In the genomic region with DNA sequence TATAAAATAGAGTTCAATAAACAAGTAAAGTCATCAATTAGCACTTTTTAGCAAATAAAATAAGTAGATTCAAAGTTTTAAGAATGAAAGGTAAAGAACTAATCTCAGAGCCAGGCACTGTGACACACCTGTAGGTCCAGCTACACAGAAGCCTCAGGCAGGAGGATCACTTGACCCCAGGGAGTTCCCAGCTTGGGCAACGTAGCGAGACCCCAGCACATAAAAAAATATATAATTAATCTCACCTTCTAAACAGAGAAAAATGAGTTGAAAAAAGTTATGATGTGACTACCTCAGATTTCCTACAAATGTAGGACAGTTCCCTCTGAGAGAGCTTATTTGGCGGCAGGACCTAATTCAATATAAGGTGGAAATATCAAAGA, we compare ENCODE assay signal across 9 cellular contexts. TPM values are rescaled to one million over a fixed set of nuclear protein-coding genes. Genes with fewer than 3 reads are reported as not detected.
DNase-seq lines count a peak whose midpoint lies in the region; ATAC-seq and TF ChIP-seq lines count a peak whose summit lies in the region.
"Had no signal": no experiment of that assay in that cellular context is flagged by ENCODE, and none has a peak within 500 bp of the region (broad histone marks: within the 10 kb centered on the region; RNA-seq: fewer than 3 reads in every experiment).

No MANE protein-coding gene starts in this region.

- H3K36me3 ChIP-seq in GM06990 (ENCODE audit: control insufficient read depth, insufficient read depth, low read length) (peaks cover 5% of the 10 kb centered on the region), KMS-11 (ENCODE audit: insufficient read depth) (peaks cover 3% of the 10 kb centered on the region; the same call in 1 of the 2 replicates), sigmoid colon (peaks cover 0 to 34% (median 13%) of the 10 kb centered on the region in 4 donors)

- TF ChIP-seq CTCF in GM06990 (IDR thresholded peaks at IDR 0.05; ENCODE audit: insufficient read depth, low read length, poor library complexity, severe bottlenecking) (no peak), KMS-11 (conservative IDR thresholded peaks at IDR 0.05; ENCODE audit: low read depth, low read length) (no peak), sigmoid colon (IDR thresholded peaks at IDR 0.05) (no peak), CD14-positive monocyte (IDR thresholded peaks at IDR 0.05) (no peak), endothelial cell (IDR thresholded peaks at IDR 0.05; ENCODE audit: unreplicated experiment) (no peak)

- no peak for ATAC-seq in activated naive CD8-positive, alpha-beta T cell treated with anti-CD3 and anti-CD28 coated beads, Interleukin-2, amount 50 U/mL, for 24 hours

- H3K4me1 ChIP-seq in KMS-11 (ENCODE audit: low read depth, poor library complexity, severe bottlenecking) (peaks cover 81% of the 10 kb centered on the region), sigmoid colon (peaks cover 0 to 38% (median 17%) of the 10 kb centered on the region in 4 donors)

- peak overlapping the region; percentile 99 for H3K27ac Mint-ChIP-seq in activated naive CD8-positive, alpha-beta T cell treated with anti-CD3 and anti-CD28 coated beads, Interleukin-2, amount 50 U/mL, for 24 hours
- H3K27ac Mint-ChIP-seq in CD14-positive monocyte (peak overlapping the region in 1 of 7 donors; percentile 34), endothelial cell (ENCODE audit: unreplicated experiment) (no peak overlapping the region)

- DNase-seq in GM06990 (ENCODE audit: extremely low read depth, insufficient read length) (no peak), sigmoid colon (no peak), globus pallidus (ENCODE audit: low spot score) (no peak), CD14-positive monocyte (ENCODE audit: low spot score) (no peak), endothelial cell (ENCODE audit: low spot score) (no peak)
- no peak for DNase-seq in activated naive CD8-positive, alpha-beta T cell treated with anti-CD3 and anti-CD28 coated beads, Interleukin-2, amount 50 U/mL, for 24 hours
- no peak for DNase-seq in activated CD4-positive, CD25-positive, alpha-beta regulatory T cell treated with anti-CD3 and anti-CD28 coated beads, Interleukin-2, amount 50 U/mL, for 72 hours

- H3K27ac ChIP-seq in KMS-11 (peak overlapping the region; percentile 97), sigmoid colon (peak overlapping the region in 3 of 4 donors; percentile 12 to 69 (median 19))

- H2AFZ ChIP-seq in KMS-11 (ENCODE audit: low read depth): no peak overlapping the region

- no peaks in the 10 kb centered on the region for H3K9me3 Mint-ChIP-seq in activated naive CD8-positive, alpha-beta T cell treated with anti-CD3 and anti-CD28 coated beads, Interleukin-2, amount 50 U/mL, for 24 hours
- H3K9me3 Mint-ChIP-seq in CD14-positive monocyte: no peaks in the 10 kb centered on the region
- H3K9me3 Mint-ChIP-seq in endothelial cell (ENCODE audit: unreplicated experiment): no peaks in the 10 kb centered on the region

- no peak for TF ChIP-seq POLR2A in sigmoid colon (IDR thresholded peaks at IDR 0.05)

- peaks cover 78% of the 10 kb centered on the region for H3K4me1 Mint-ChIP-seq in activated naive CD8-positive, alpha-beta T cell treated with anti-CD3 and anti-CD28 coated beads, Interleukin-2, amount 50 U/mL, for 24 hours
- H3K4me1 Mint-ChIP-seq in CD14-positive monocyte (peaks cover 7% of the 10 kb centered on the region), endothelial cell (ENCODE audit: unreplicated experiment) (peaks cover 7% of the 10 kb centered on the region)

- peak overlapping the region; percentile 99 for H3K4me2 ChIP-seq in KMS-11

- H3K4me3 ChIP-seq in GM06990 (replicated peaks; ENCODE audit: low read depth, low read length) (peak overlapping the region; percentile 41), KMS-11 (IDR thresholded peaks at IDR 0.05; ENCODE audit: insufficient read depth, low read depth, low read length) (no peak overlapping the region), sigmoid colon (no peak overlapping the region)
- H3K4me3 ChIP-seq: tibial artery had no signal

- H3K9ac ChIP-seq in KMS-11: peak overlapping the region; percentile 39; the same call in 1 of the 2 replicates

- H3K79me2 ChIP-seq in KMS-11 (ENCODE audit: insufficient read depth, low read depth): peaks cover 21% of the 10 kb centered on the region; the same call in 1 of the 2 replicates

- H3K36me3 Mint-ChIP-seq in activated naive CD8-positive, alpha-beta T cell treated with anti-CD3 and anti-CD28 coated beads, Interleukin-2, amount 50 U/mL, for 24 hours (ENCODE audit: low read depth): peaks cover 68% of the 10 kb centered on the region
- H3K36me3 Mint-ChIP-seq in CD14-positive monocyte (peaks cover 74 to 86% of the 10 kb centered on the region in 2 donors), endothelial cell (ENCODE audit: low read depth, unreplicated experiment) (peaks cover 15% of the 10 kb centered on the region)

- no peak for TF ChIP-seq EP300 in sigmoid colon (IDR thresholded peaks at IDR 0.05)

- peak overlapping the region; percentile 89 for H3K4me3 Mint-ChIP-seq in activated naive CD8-positive, alpha-beta T cell treated with anti-CD3 and anti-CD28 coated beads, Interleukin-2, amount 50 U/mL, for 24 hours
- no peak overlapping the region for H3K4me3 Mint-ChIP-seq in CD14-positive monocyte
- H3K4me3 Mint-ChIP-seq in endothelial cell (ENCODE audit: unreplicated experiment): no peak overlapping the region

- H3K9me3 ChIP-seq in sigmoid colon: no peaks in the 10 kb centered on the region
- H3K9me3 ChIP-seq: tibial artery had no signal

- intact Hi-C loops in sigmoid colon (cut with DNase I) (loop anchor here (1.0 to 10.0 kb wide), 5 partner anchors 29 to 415 kb away; a partner anchor contains a TSS), CD14-positive monocyte (cut with micrococcal nuclease) (loop anchor here (1.0 to 5.0 kb wide), 4 partner anchors 83 to 413 kb away; a partner anchor contains a TSS)

- H3K27me3 Mint-ChIP-seq in activated naive CD8-positive, alpha-beta T cell treated with anti-CD3 and anti-CD28 coated beads, Interleukin-2, amount 50 U/mL, for 24 hours: no peaks in the 10 kb centered on the region
- H3K27me3 Mint-ChIP-seq in CD14-positive monocyte (ENCODE audit: low read depth in 3 of 3): no peaks in the 10 kb centered on the region
- H3K27me3 Mint-ChIP-seq in endothelial cell (ENCODE audit: unreplicated experiment): peaks cover 2% of the 10 kb centered on the region

- no peaks in the 10 kb centered on the region for H3K27me3 ChIP-seq in GM06990 (replicated peaks; ENCODE audit: control insufficient read depth, insufficient read depth, low read length)
- H3K27me3 ChIP-seq in KMS-11 (ENCODE audit: insufficient read depth, low read depth): no peaks in the 10 kb centered on the region
- no peaks in the 10 kb centered on the region for H3K27me3 ChIP-seq in sigmoid colon
- H3K27me3 ChIP-seq: tibial artery had no signal

- 46 to 66% methylated on average over 3 of the region's 3 CpGs for WGBS in sigmoid colon, 2 donors

- no peaks in the 10 kb centered on the region for H4K20me1 ChIP-seq in KMS-11 (ENCODE audit: insufficient read depth)

RNA-seq across cellular contexts. Expression of a gene that starts 19.3 kb away (rescaled TPM):
- total RNA-seq in sigmoid colon (100 to 1,000 TPM; 115 to 192 (median 164) TPM), endothelial cell (ENCODE audit: unreplicated experiment) (250 TPM)
- polyA plus RNA-seq in sigmoid colon (100 to 1,000 TPM; 136 to 274 (median 160) TPM), CD14-positive monocyte (100 to 1,000 TPM; 440 to 444 TPM)

RNA-seq across cellular contexts. Expression of a gene that starts 28.4 kb away (rescaled TPM):
- total RNA-seq in sigmoid colon: 10 to 100 TPM; 17.4 to 20.4 (median 18.7) TPM
- 10 to 100 TPM in 2 of 3 donors, 1 to 10 TPM in 1; 9.5 to 18.0 (median 12.3) TPM for polyA plus RNA-seq in sigmoid colon
- polyA plus RNA-seq in CD14-positive monocyte: 10 to 100 TPM in 1 of 2 donors, 1 to 10 TPM in 1; 9.4 to 13.4 TPM
- 77.7 TPM for total RNA-seq in endothelial cell (ENCODE audit: unreplicated experiment)
